ENCODE assay signal across 20 cellular contexts in the genomic region with DNA sequence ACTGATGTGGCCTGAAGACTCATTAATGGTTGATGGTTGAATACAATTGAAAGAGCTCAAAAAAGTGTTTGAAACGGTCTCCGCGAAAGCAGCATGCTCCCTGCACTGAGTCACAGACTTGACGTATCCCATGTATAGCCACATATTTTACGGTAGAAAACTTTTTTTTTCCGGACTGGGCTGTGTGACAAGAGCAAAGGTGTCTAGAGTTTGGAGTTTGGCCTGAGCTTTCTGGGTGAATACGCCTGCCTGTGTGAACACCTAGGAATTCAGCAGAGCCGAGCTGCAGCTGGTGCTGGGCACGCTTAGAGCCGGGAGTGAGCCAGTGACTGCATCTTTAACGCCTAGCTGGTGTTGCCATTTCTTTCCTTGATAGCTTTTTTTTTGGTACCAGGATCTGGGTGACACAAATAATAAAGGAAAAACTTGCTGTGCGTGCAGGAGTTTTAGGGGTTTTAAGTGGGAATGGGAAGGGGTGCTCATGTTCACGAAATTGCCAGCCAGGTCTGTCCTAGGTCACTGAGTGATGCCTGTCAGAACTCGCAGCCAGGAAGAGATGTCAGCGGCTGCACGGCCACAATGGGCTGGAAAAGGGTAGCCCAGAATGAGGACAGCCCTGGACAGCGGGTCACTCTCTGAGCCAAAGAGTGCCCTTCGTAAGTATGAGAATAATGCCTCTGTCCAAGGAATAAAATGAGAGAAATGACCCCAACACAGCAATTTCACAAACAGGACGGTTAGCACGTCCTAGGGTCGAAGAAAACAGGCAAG.
"Had no signal": no experiment of that assay in that cellular context is flagged by ENCODE, and none has a peak within 500 bp of the region (broad histone marks: within the 10 kb centered on the region; RNA-seq: fewer than 3 reads in every experiment).

No MANE protein-coding gene starts in this region.

- H3K27ac Mint-ChIP-seq: activated B cell treated with CpG ODN at 0.5 μM for 24 hours; activated naive CD4-positive, alpha-beta T cell treated with anti-CD3 and anti-CD28 coated beads, Interleukin-2, amount 10 ng/mL, durations not matched to agents 7 days and 5 days; mesothelial cell of epicardium; type B pancreatic cell had no signal

- H3K4me3 Mint-ChIP-seq: activated B cell treated with CpG ODN at 0.5 μM for 24 hours; activated naive CD4-positive, alpha-beta T cell treated with anti-CD3 and anti-CD28 coated beads, Interleukin-2, amount 10 ng/mL, durations not matched to agents 7 days and 5 days; mesothelial cell of epicardium; naive thymus-derived CD8-positive, alpha-beta T cell; type B pancreatic cell had no signal

- DNase-seq: activated B cell treated with CpG ODN at 0.5 μM for 24 hours; activated CD4-positive, alpha-beta T cell treated with anti-CD3 and anti-CD28 coated beads for 4 hours; activated CD4-positive, alpha-beta T cell treated with anti-CD3 and anti-CD28 coated beads, Interleukin-2, amount 50 U/mL, for 48 hours; activated effector memory CD4-positive, alpha-beta T cell treated with anti-CD3 and anti-CD28 coated beads, Interleukin-2, amount 50 U/mL, for 16 hours; activated naive CD4-positive, alpha-beta T cell treated with anti-CD3 and anti-CD28 coated beads, Interleukin-2, amount 10 ng/mL, durations not matched to agents 7 days and 5 days; activated T-cell treated with anti-CD3 and anti-CD28 coated beads for 4 hours; amygdala; central memory CD4-positive, alpha-beta T cell; dorsolateral prefrontal cortex; left ventricle myocardium inferior; mammary epithelial cell; naive thymus-derived CD8-positive, alpha-beta T cell; stimulated activated CD4-positive, alpha-beta T cell treated with anti-CD3 and anti-CD28 coated beads, Interleukin-15, amount 100 ng/mL, for 24 hours; stimulated activated CD8-positive, alpha-beta memory T cell treated with anti-CD3 and anti-CD28 coated beads, Interleukin-4, amount 100 ng/mL, for 48 hours; stimulated activated naive CD4-positive, alpha-beta T cell; T-helper 9 cell; testis had no signal

- H3K27me3 Mint-ChIP-seq: activated B cell treated with CpG ODN at 0.5 μM for 24 hours; activated naive CD4-positive, alpha-beta T cell treated with anti-CD3 and anti-CD28 coated beads, Interleukin-2, amount 10 ng/mL, durations not matched to agents 7 days and 5 days; naive thymus-derived CD8-positive, alpha-beta T cell; type B pancreatic cell had no signal

- H3K4me1 Mint-ChIP-seq: activated naive CD4-positive, alpha-beta T cell treated with anti-CD3 and anti-CD28 coated beads, Interleukin-2, amount 10 ng/mL, durations not matched to agents 7 days and 5 days had no signal

- H3K9me3 Mint-ChIP-seq: activated B cell treated with CpG ODN at 0.5 μM for 24 hours; activated naive CD4-positive, alpha-beta T cell treated with anti-CD3 and anti-CD28 coated beads, Interleukin-2, amount 10 ng/mL, durations not matched to agents 7 days and 5 days; mesothelial cell of epicardium; naive thymus-derived CD8-positive, alpha-beta T cell; type B pancreatic cell had no signal

- ATAC-seq: naive thymus-derived CD8-positive, alpha-beta T cell; sciatic nerve had no signal
